In the genomic region with DNA sequence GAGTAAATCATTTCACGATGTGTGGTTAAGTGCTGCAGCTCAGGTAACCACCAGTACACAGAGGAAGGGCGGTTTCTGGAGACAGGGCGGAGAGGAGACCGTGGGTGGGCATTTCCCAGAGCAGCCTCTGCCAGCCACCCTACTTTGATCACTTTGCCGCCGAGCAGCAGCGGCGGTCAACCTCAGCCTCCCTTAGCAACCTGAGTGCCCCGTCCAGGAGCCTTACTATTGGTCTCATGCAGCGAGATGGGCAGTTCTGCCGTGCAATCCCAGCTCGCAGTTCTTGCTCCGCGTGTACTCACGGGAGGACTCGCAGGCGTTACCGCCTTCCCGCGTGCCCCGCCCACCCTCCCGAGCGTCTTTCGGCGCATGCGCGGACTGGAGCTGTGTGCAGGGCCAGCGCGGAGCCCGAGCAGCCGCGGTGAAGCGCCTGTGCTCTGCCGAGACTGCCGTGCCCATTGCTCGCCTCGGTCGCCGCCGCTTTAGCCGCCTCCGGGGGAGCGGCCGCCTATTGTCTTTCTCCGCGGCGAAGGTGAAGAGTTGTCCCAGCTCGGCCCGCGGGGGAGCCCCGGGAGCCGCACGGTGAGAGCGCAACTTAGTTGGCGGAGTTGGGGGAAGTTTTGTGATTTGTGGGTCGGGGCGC, we compare ENCODE assay signal across 8 cellular contexts. TPM values are rescaled to one million over a fixed set of nuclear protein-coding genes. Genes with fewer than 3 reads are reported as not detected.
DNase-seq lines count a peak whose midpoint lies in the region; ATAC-seq and TF ChIP-seq lines count a peak whose summit lies in the region.

TSS of gene AKAP13 (plus strand) at position 387 of the 643 bp plus-strand sequence. CDS start 105,118 bp downstream, outside the sequence.

- peaks cover 43% of the 10 kb centered on the region for H3K79me2 ChIP-seq in PC-9 (ENCODE audit: low read depth)

- in situ Hi-C loops in KBM-7 (cut with MboI; ENCODE audit: low pct_unique_long_range_greater_than_20kb, low sequenced_read_pairs), result no loop called here

- CTCF ChIA-PET in PC-9 (lab: Charles Lee), result interaction anchor here (0.6 kb wide), 1 partner anchor 52 kb away, joined by 3 read pairs; no protein-coding TSS in a partner anchor

- H3K36me3 ChIP-seq in PC-9 (ENCODE audit: low read depth) (0 out of 2 replicates have a peak, but pooled peaks cover 8% of the 10 kb centered on the region), muscle layer of colon (ENCODE audit: insufficient read depth, low read length) (no peaks in the 10 kb centered on the region)

- H3F3A ChIP-seq in PC-9 (ENCODE audit: insufficient read depth, low read depth), result peaks cover 7% of the 10 kb centered on the region

- no peak for TF ChIP-seq CTCF in PC-9 (conservative IDR thresholded peaks at IDR 0.05)

- ATAC-seq in GM21723 (IDR thresholded peaks at IDR 0.05; ENCODE audit: unreplicated experiment) (peak; percentile 85), esophagus mucosa (peak; percentile 94)

- H3K27ac ChIP-seq in PC-9 (peak within 1 kb of the TSS; percentile 82), muscle layer of colon (ENCODE audit: low read depth, low read length) (peak within 1 kb of the TSS; percentile 80)

- peak within 1 kb of the TSS; percentile 81 for H3K4me2 ChIP-seq in PC-9

- no peaks in the 10 kb centered on the region for H3K9me2 ChIP-seq in PC-9 (ENCODE audit: insufficient read depth)

- H4K20me1 ChIP-seq in PC-9 (ENCODE audit: insufficient read depth), result peaks cover 23% of the 10 kb centered on the region

- H3K4me1 ChIP-seq in PC-9 (replicated peaks; ENCODE audit: insufficient read depth), result peaks cover 32% of the 10 kb centered on the region
- peaks cover 20% of the 10 kb centered on the region for H3K4me1 ChIP-seq in muscle layer of colon (ENCODE audit: insufficient read depth, low read length)

- H3K4me3 ChIP-seq in PC-9, result peak within 1 kb of the TSS; percentile 66
- H3K4me3 ChIP-seq in muscle layer of colon (ENCODE audit: low read depth in 1 of 2, low read length in 2 of 2), result peak within 1 kb of the TSS; percentile 71 to 90

- no peaks in the 10 kb centered on the region for H3K9me3 ChIP-seq in PC-9 (ENCODE audit: insufficient read depth, low read depth)
- H3K9me3 ChIP-seq in muscle layer of colon (ENCODE audit: low read length), result no peaks in the 10 kb centered on the region

- intact Hi-C loops in PC-9 (cut with micrococcal nuclease; ENCODE audit: unreplicated experiment), result loop anchor here (1.0 to 2.0 kb wide), 2 partner anchors 22 to 49 kb away; no protein-coding TSS in a partner anchor

- H3K27me3 ChIP-seq in PC-9 (ENCODE audit: insufficient read depth, low read depth) (no peaks in the 10 kb centered on the region), muscle layer of colon (ENCODE audit: control insufficient read depth in 1 of 2, insufficient read depth in 2 of 2, low read length in 2 of 2) (no peaks in the 10 kb centered on the region)

- peak; percentile 91 for DNase-seq in DMS53 treated with DMSO at 0.1 percent for 48 hours (lab: John Stamatoyannopoulos, UW; ENCODE audit: unreplicated experiment)
- peak; percentile 98 for DNase-seq in KBM-7
- DNase-seq in PC-9, result peak; percentile 94 to 97
- DNase-seq in activated T-cell treated with anti-CD3 and anti-CD28 coated beads, Interleukin-2, amount 50 U/mL, for 1 hour, result peak; percentile 89
- peak; percentile 80 to 85 for DNase-seq in stimulated activated CD8-positive, alpha-beta memory T cell treated with anti-CD3 and anti-CD28 coated beads, Interleukin-7, amount 100 ng/mL, for 1 hour (ENCODE audit: low read depth in 2 of 2)

- BruUV-seq in PC-9 (replicated peaks; lab: Mats Ljungman, UMichigan), result no TSS peak

- POLR2A ChIA-PET in PC-9 (lab: Charles Lee; ENCODE audit: unreplicated experiment), result interaction anchor here (0.5 to 1.0 kb wide), 10 partner anchors 18 to 430 kb away, joined by 3 to 30 read pairs (median 6); no protein-coding TSS in a partner anchor

- peak within 1 kb of the TSS; percentile 74 for H2AFZ ChIP-seq in PC-9

- no peak within 1 kb of the TSS for H3K9ac ChIP-seq in muscle layer of colon (ENCODE audit: low read length)

RNA-seq across cellular contexts. Expression of gene AKAP13, which starts in this region (rescaled TPM):
- total RNA-seq in PC-9 (2021) (78.3 and 82.5 TPM in 2 replicates), esophagus mucosa (84.9 TPM)

Comparison
In these comparisons a context has a peak if more than half of its experiments do, and no peak if none do; other contexts are left out.
1. Peak in every context shown above with its lines: DNase-seq, ATAC-seq, H3K4me3 ChIP-seq and H3K27ac ChIP-seq.